In the genomic region with DNA sequence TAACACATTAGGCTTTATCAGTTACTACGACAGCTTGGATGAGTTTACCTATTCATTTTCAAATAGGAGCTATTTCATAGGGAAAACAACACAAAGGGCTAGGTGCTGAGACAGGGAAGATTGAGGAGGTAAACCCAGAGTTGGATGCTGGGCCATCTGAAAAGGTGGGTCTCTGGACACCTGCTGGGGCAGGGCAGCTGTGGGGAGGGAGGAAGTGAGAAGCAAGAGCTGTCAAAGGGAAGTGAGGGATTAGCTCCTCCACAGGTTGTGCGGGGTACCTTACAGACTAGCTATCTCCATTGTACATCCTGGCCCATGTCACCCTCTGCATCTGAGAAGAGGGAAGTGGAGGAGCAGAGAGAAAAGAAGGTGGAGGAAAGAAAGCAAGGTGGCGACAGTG, we compare ENCODE assay signal across 18 cellular contexts. TPM values are rescaled to one million over a fixed set of nuclear protein-coding genes. Genes with fewer than 3 reads are reported as not detected.
DNase-seq lines count a peak whose midpoint lies in the region; ATAC-seq and TF ChIP-seq lines count a peak whose summit lies in the region.
"Had no signal": no experiment of that assay in that cellular context is flagged by ENCODE, and none has a peak within 500 bp of the region (broad histone marks: within the 10 kb centered on the region; RNA-seq: fewer than 3 reads in every experiment).

No MANE protein-coding gene starts in this region.

- POLR2A ChIA-PET in OCI-LY7 (lab: Charles Lee): interaction anchor here (0.8 to 1.5 kb wide), 3 partner anchors 9 to 73 kb away, joined by 3 to 6 read pairs (median 5); a partner anchor contains a TSS

- H3K23ac ChIP-seq in mesendoderm (ENCODE audit: low read length): no peak overlapping the region

- H2BK5ac ChIP-seq in mesendoderm (ENCODE audit: low read length): no peak overlapping the region

- intact Hi-C loops in OCI-LY7 (cut with micrococcal nuclease; ENCODE audit: unreplicated experiment): no loop called here
- intact Hi-C loops in Right ventricle myocardium superior (cut with DNase I): no loop called here

- H2BK15ac ChIP-seq in mesendoderm (replicated peaks; ENCODE audit: low read depth): no peak overlapping the region

- H3K4me3 ChIP-seq in H7 (ENCODE audit: insufficient read depth, low read depth, low read length) (no peak overlapping the region), OCI-LY7 (ENCODE audit: low read depth, low read length, poor library complexity, severe bottlenecking) (no peak overlapping the region), mesendoderm (ENCODE audit: low read length) (no peak overlapping the region), GM23248 (no peak overlapping the region)
- H3K4me3 ChIP-seq: A549, BLaER1 had no signal

- ATAC-seq in Right ventricle myocardium superior (ENCODE audit: poor library complexity) (no peak), omental fat pad (ENCODE audit: low FRiP score) (no peak)
- ATAC-seq: A549, PC-3 had no signal

- H3K79me2 ChIP-seq in OCI-LY7 (ENCODE audit: insufficient read depth, low read depth, low read length) (no peaks in the 10 kb centered on the region), mesendoderm (ENCODE audit: control insufficient read depth, insufficient read depth, low read length) (no peaks in the 10 kb centered on the region), GM23248 (ENCODE audit: insufficient read depth) (no peaks in the 10 kb centered on the region)

- H3K56ac ChIP-seq in mesendoderm (ENCODE audit: low read length): no peak overlapping the region

- H2AK5ac ChIP-seq in mesendoderm (ENCODE audit: low read length): no peak overlapping the region

- CTCF ChIA-PET in OCI-LY7 (lab: Charles Lee; ENCODE audit: unreplicated experiment): interaction anchor here (0.6 to 1.2 kb wide), 4 partner anchors 13 to 1533 kb away, joined by 3 to 5 read pairs (median 4); no protein-coding TSS in a partner anchor

- H3K4me2 ChIP-seq in OCI-LY7 (ENCODE audit: low read length) (no peak overlapping the region), mesendoderm (ENCODE audit: low read length) (no peak overlapping the region), GM23248 (ENCODE audit: unreplicated experiment) (no peak overlapping the region)
- H3K4me2 ChIP-seq: A549, BLaER1 had no signal

- H3K4me1 ChIP-seq in OCI-LY7 (ENCODE audit: insufficient read depth, low read length, poor library complexity, severe bottlenecking) (peaks cover 17% of the 10 kb centered on the region), mesendoderm (ENCODE audit: control insufficient read depth, low read depth, low read length) (no peaks in the 10 kb centered on the region), GM23248 (ENCODE audit: insufficient read depth) (no peaks in the 10 kb centered on the region)
- H3K4me1 ChIP-seq: A549 had no signal

- H4K20me1 ChIP-seq in OCI-LY7 (ENCODE audit: insufficient read depth, low read length) (no peaks in the 10 kb centered on the region), GM23248 (ENCODE audit: insufficient read depth) (no peaks in the 10 kb centered on the region)

- H3K36me3 ChIP-seq in H7 (replicated peaks; ENCODE audit: control insufficient read depth, insufficient read depth, low read length) (no peaks in the 10 kb centered on the region), OCI-LY7 (ENCODE audit: insufficient read depth, low read length) (peaks cover 99% of the 10 kb centered on the region), mesendoderm (ENCODE audit: control insufficient read depth, insufficient read depth, low read length) (no peaks in the 10 kb centered on the region), GM23248 (ENCODE audit: low read depth) (no peaks in the 10 kb centered on the region)

- no CpG with 5 or more reads among the region's 3 CpGs for WGBS in mesendoderm (ENCODE audit: extremely low coverage, insufficient coverage, low lambda C conversion rate)
- WGBS in GM23248 (ENCODE audit: low coverage in 1 of 2, low lambda C conversion rate in 2 of 2, missing lambda C conversion rate in 2 of 2), 2 experiments: 11 to 16% methylated on average over 3 of the region's 3 CpGs

- H3K4ac ChIP-seq in mesendoderm (ENCODE audit: low read depth, low read length): no peak overlapping the region

- in situ Hi-C loops in GM23248 (cut with MboI): no loop called here

- H2BK120ac ChIP-seq in mesendoderm (ENCODE audit: low read depth, low read length): no peak overlapping the region

- H4K5ac ChIP-seq in mesendoderm (ENCODE audit: low read length): no peak overlapping the region

- H3K27me3 ChIP-seq in H7 (ENCODE audit: control insufficient read depth, insufficient read depth, low read length) (no peaks in the 10 kb centered on the region; the same call in 1 of the 2 replicates), mesendoderm (ENCODE audit: insufficient read depth, low read length, poor library complexity) (no peaks in the 10 kb centered on the region), GM23248 (replicated peaks; ENCODE audit: insufficient read depth) (no peaks in the 10 kb centered on the region; the same call in 1 of the 2 replicates)
- H3K27me3 ChIP-seq: BLaER1 had no signal

- H3K9me2 ChIP-seq in OCI-LY7 (ENCODE audit: insufficient read depth, low read length) (no peaks in the 10 kb centered on the region), GM23248 (ENCODE audit: insufficient read depth) (no peaks in the 10 kb centered on the region)

- no TSS peak for BruUV-seq in OCI-LY7 (replicated peaks; lab: Mats Ljungman, UMichigan)

- H2AFZ ChIP-seq in OCI-LY7 (ENCODE audit: low read length) (no peak overlapping the region), GM23248 (no peak overlapping the region)

- H4K8ac ChIP-seq in mesendoderm (ENCODE audit: low read depth, low read length): no peak overlapping the region

- peak; percentile 51 for DNase-seq in H7
- DNase-seq in OCI-LY7 (ENCODE audit: low spot score): peak; percentile 77
- peak; percentile 54 for DNase-seq in iPS DF 19.7 (ENCODE audit: low read depth, low spot score)
- DNase-seq in mesendoderm: peak; percentile 53
- DNase-seq in Right ventricle myocardium superior: no peak
- DNase-seq in GM23248: no peak
- no peak for DNase-seq in NCI-H1092 (lab: John Stamatoyannopoulos, UW)
- no peak for DNase-seq in omental fat pad (ENCODE audit: low spot score)
- DNase-seq: Calu3; CD4-positive, alpha-beta memory T cell; NCI-H1105 treated with DMSO at 0.1 percent for 48 hours; NCI-H1694; NCI-H510A; NCI-H748 treated with DMSO at 0.1 percent for 48 hours; PC-3 had no signal

- H3K79me1 ChIP-seq in mesendoderm (ENCODE audit: low read length): no peaks in the 10 kb centered on the region

- TF ChIP-seq CTCF in OCI-LY7 (conservative IDR thresholded peaks at IDR 0.05; ENCODE audit: low read length): peak; percentile 35; the same call in 1 of the 2 replicates
- no peak for TF ChIP-seq CTCF in omental fat pad (IDR thresholded peaks at IDR 0.05)

- H3K9ac ChIP-seq in mesendoderm (ENCODE audit: low read length) (no peak overlapping the region), GM23248 (no peak overlapping the region)
- H3K9ac ChIP-seq: BLaER1 had no signal

- H3K18ac ChIP-seq in mesendoderm (ENCODE audit: low read length): no peak overlapping the region

- no peaks in the 10 kb centered on the region for H3K9me3 ChIP-seq in OCI-LY7 (ENCODE audit: low read length)
- no peaks in the 10 kb centered on the region for H3K9me3 ChIP-seq in GM23248 (ENCODE audit: low read depth)
- H3K9me3 ChIP-seq: A549 had no signal

- peak overlapping the region; percentile 17 for H3K27ac ChIP-seq in OCI-LY7 (ENCODE audit: low read depth, low read length, poor library complexity, severe bottlenecking)
- H3K27ac ChIP-seq in mesendoderm (ENCODE audit: low read depth, low read length): no peak overlapping the region
- H3K27ac ChIP-seq in GM23248: no peak overlapping the region
- H3K27ac ChIP-seq: A549, BLaER1, RWPE1 had no signal

- no peaks in the 10 kb centered on the region for H3F3A ChIP-seq in GM23248 (ENCODE audit: insufficient read depth)

RNA-seq across cellular contexts. Expression of a gene that starts 48.9 kb away (rescaled TPM):
- not detected in 2 replicates for total RNA-seq in H7 (2014; rRNA removed; shearing (Covaris generic))
- 78.0 and 113 TPM in 2 replicates for total RNA-seq in OCI-LY7 (2014; rRNA removed; shearing (Covaris generic))
- 182 and 201 TPM in 2 replicates for total RNA-seq in OCI-LY7 (2022)
- not detected for polyA plus RNA-seq in mesendoderm (2013, experiment 1 of 2)
- polyA plus RNA-seq in mesendoderm (2013, experiment 2 of 2): not detected
- 0.73 TPM for total RNA-seq in Right ventricle myocardium superior
- total RNA-seq in GM23248 (2014; rRNA removed; shearing (Covaris generic)): not detected in 2 replicates
- not detected in 2 replicates for polyA plus RNA-seq in GM23248 (2016; fragmentation: Nextera tagmentation; extraction: Ambion mirVana)
- 1 to 10 TPM in 3 of 4 donors, under 1 TPM in 1; 0.48 to 5.3 (median 3.2) TPM for total RNA-seq in omental fat pad
- total RNA-seq: PC-3 had no signal
- polyA plus RNA-seq: A549 had no signal

Comparison
In these comparisons a context has a peak if more than half of its experiments do, and no peak if none do; other contexts are left out.
1. DNase-seq: peak in H7 (single experiment), OCI-LY7 (single experiment), iPS DF 19.7 (single experiment) and mesendoderm (single experiment); none in Right ventricle myocardium superior (single experiment), GM23248 (single experiment), NCI-H1092 (single experiment) and omental fat pad (single experiment).
2. RNA of a gene that starts 48.9 kb away (total RNA-seq): 78.0 to 201 TPM in OCI-LY7; 0.48 to 5.3 TPM in omental fat pad, 0.73 TPM in Right ventricle myocardium superior (single experiment), not detected in H7 and not detected in GM23248; every median in the first group is over 10 times any median in the second.